Comparison of ENCODE assay signal across 1 cellular context in the genomic region with DNA sequence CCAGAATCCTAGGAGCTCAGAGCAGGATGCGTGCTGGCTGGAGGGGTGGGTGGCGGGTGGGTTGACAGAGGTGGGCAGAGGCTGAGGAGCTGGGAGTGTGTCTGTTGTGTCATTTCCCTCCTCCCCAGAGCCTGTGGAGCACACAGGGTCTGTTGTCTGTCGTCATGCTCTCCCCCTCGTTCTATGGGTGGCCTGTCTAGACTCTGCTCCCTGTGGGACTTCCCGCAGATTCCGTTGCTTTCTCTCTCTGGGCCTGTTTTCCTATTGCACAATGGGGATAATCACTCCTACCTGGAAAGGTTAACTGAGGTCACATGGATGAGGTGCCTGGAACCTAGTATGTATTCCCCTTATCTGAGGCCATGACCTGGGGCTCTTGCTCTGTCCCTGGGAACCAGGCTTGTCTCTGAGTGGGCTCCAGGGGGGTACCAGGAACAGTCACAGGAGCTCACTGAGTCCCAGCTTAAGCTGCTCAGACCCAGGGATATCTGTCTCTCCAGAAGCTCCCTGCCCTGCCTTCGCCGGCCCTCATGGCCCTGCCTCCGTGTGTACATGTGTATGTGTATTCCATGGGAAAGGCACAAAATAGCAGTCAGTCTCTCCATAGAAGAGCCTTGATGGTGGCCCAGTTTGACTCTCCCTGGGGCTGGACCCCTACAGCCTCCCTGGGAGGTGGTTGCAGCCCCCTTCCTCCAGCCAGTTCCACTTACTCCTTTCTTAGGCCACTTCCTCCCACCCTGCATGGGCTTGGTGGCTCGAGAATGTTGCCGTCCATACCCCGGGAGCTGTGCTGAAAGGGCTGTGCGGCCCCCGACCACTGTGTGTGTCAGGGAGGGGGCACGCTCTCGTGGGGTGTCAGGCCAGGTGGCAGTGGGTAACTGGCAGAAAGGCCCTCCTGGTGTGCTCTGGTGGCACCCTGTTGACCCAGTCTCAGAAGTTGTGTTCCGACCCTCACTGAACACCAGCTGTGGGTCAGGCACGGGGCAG.
TF ChIP-seq lines count a peak whose summit lies in the region.

No MANE protein-coding gene starts in this region.

TF ChIP-seq in HCT116, 20 proteins besides CTCF, POLR2A, EP300 and RAD21:
- TF ChIP-seq, protein P1, sequence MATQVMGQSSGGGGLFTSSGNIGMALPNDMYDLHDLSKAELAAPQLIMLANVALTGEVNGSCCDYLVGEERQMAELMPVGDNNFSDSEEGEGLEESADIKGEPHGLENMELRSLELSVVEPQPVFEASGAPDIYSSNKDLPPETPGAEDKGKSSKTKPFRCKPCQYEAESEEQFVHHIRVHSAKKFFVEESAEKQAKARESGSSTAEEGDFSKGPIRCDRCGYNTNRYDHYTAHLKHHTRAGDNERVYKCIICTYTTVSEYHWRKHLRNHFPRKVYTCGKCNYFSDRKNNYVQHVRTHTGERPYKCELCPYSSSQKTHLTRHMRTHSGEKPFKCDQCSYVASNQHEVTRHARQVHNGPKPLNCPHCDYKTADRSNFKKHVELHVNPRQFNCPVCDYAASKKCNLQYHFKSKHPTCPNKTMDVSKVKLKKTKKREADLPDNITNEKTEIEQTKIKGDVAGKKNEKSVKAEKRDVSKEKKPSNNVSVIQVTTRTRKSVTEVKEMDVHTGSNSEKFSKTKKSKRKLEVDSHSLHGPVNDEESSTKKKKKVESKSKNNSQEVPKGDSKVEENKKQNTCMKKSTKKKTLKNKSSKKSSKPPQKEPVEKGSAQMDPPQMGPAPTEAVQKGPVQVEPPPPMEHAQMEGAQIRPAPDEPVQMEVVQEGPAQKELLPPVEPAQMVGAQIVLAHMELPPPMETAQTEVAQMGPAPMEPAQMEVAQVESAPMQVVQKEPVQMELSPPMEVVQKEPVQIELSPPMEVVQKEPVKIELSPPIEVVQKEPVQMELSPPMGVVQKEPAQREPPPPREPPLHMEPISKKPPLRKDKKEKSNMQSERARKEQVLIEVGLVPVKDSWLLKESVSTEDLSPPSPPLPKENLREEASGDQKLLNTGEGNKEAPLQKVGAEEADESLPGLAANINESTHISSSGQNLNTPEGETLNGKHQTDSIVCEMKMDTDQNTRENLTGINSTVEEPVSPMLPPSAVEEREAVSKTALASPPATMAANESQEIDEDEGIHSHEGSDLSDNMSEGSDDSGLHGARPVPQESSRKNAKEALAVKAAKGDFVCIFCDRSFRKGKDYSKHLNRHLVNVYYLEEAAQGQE (IDR thresholded peaks at IDR 0.05; ENCODE audit: low read depth) = no peak
- TF ChIP-seq SRF (IDR thresholded peaks at IDR 0.05; ENCODE audit: low read depth) (no peak), EZH2 (IDR thresholded peaks at IDR 0.05) (no peak), YY1 (IDR thresholded peaks at IDR 0.05; ENCODE audit: extremely low read depth, insufficient replicate concordance, low read depth, low read length) (no peak), TCF7L2 (IDR thresholded peaks at IDR 0.05; ENCODE audit: borderline replicate concordance, extremely low read depth, insufficient read depth, insufficient read length) (no peak), ZNF274 (IDR thresholded peaks at IDR 0.05; ENCODE audit: low read depth, low read length) (no peak), ELF1 (IDR thresholded peaks at IDR 0.05; ENCODE audit: borderline replicate concordance, low read depth) (no peak), POLR2AphosphoS5 (IDR thresholded peaks at IDR 0.05; ENCODE audit: low read depth, low read length) (no peak), SP1 (IDR thresholded peaks at IDR 0.05; ENCODE audit: low read depth) (no peak)
- TF ChIP-seq, protein P2, sequence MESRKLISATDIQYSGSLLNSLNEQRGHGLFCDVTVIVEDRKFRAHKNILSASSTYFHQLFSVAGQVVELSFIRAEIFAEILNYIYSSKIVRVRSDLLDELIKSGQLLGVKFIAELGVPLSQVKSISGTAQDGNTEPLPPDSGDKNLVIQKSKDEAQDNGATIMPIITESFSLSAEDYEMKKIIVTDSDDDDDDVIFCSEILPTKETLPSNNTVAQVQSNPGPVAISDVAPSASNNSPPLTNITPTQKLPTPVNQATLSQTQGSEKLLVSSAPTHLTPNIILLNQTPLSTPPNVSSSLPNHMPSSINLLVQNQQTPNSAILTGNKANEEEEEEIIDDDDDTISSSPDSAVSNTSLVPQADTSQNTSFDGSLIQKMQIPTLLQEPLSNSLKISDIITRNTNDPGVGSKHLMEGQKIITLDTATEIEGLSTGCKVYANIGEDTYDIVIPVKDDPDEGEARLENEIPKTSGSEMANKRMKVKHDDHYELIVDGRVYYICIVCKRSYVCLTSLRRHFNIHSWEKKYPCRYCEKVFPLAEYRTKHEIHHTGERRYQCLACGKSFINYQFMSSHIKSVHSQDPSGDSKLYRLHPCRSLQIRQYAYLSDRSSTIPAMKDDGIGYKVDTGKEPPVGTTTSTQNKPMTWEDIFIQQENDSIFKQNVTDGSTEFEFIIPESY (IDR thresholded peaks at IDR 0.05; ENCODE audit: extremely low read depth, insufficient replicate concordance, low read length) = no peak
- TF ChIP-seq, protein P3, sequence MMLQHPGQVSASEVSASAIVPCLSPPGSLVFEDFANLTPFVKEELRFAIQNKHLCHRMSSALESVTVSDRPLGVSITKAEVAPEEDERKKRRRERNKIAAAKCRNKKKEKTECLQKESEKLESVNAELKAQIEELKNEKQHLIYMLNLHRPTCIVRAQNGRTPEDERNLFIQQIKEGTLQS (IDR thresholded peaks at IDR 0.05) = no peak
- TF ChIP-seq, protein P4, sequence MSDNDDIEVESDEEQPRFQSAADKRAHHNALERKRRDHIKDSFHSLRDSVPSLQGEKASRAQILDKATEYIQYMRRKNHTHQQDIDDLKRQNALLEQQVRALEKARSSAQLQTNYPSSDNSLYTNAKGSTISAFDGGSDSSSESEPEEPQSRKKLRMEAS (IDR thresholded peaks at IDR 0.05) = no peak
TF ChIP-seq in HCT116: peak in this region for 0.
